Comparison of ENCODE assay signal across 17 cellular contexts in the genomic region with DNA sequence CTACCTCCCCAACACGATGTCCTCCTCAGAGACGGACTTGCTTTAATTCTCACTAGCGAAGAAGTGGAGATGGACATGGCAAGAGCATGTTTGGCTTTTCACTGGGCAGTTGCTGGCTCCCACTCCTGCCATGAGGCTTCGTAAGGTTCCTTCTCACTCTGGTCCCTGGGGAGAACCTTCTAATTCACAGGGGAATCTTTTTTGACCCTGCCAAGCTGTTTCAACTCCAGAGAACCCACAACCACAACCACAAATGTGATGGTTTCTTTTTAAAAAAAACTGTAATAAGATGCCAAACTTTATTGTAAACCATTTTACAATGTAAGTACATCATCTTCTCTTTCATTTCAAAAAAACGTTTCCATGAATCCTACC. TPM values are rescaled to one million over a fixed set of nuclear protein-coding genes. Genes with fewer than 3 reads are reported as not detected.
"Had no signal": no experiment of that assay in that cellular context is flagged by ENCODE, and none has a peak within 500 bp of the region (broad histone marks: within the 10 kb centered on the region; RNA-seq: fewer than 3 reads in every experiment).

No MANE protein-coding gene starts in this region.

- H3K4me3 Mint-ChIP-seq: naive thymus-derived CD8-positive, alpha-beta T cell had no signal

- H3K4me3 ChIP-seq: adrenal gland, mucosa of descending colon, right lobe of liver had no signal

- H3K27me3 Mint-ChIP-seq: naive thymus-derived CD8-positive, alpha-beta T cell; progenitor cell of endocrine pancreas had no signal

- H3K27me3 ChIP-seq: adrenal gland, right lobe of liver, stomach had no signal

- H3K9me3 ChIP-seq: adrenal gland, mucosa of descending colon, right lobe of liver, stomach had no signal

- H3K9me3 Mint-ChIP-seq: activated T-helper 2 cell treated with anti-CD3 and anti-CD28 coated beads, Interferon-gamma antibody, Interleukin-2, Interleukin-4, amounts not matched to agents 10 μg/mL and 5 μg/mL and 100 μg/mL, durations not matched to agents 14 hours and 24 hours and 36 hours; naive thymus-derived CD8-positive, alpha-beta T cell had no signal

- H3K27ac Mint-ChIP-seq: activated T-helper 2 cell treated with anti-CD3 and anti-CD28 coated beads, Interferon-gamma antibody, Interleukin-2, Interleukin-4, amounts not matched to agents 10 μg/mL and 5 μg/mL and 100 μg/mL, durations not matched to agents 14 hours and 24 hours and 36 hours; progenitor cell of endocrine pancreas had no signal

- H3K27ac ChIP-seq: right lobe of liver had no signal

- DNase-seq: activated CD4-positive, alpha-beta T cell treated with anti-CD3 and anti-CD28 coated beads, Interleukin-2, amount 50 U/mL, for 4 hours; activated naive CD4-positive, alpha-beta T cell treated with anti-CD3 and anti-CD28 coated beads, Interleukin-2, amount 50 U/mL, for 16 hours; activated T-cell treated with anti-CD3 and anti-CD28 coated beads, Interleukin-2, amount 50 U/mL, for 1 hour; adrenal gland; central memory CD4-positive, alpha-beta T cell; cortex of kidney; effector CD8-positive, alpha-beta T cell; islet precursor cell; mucosa of descending colon; naive thymus-derived CD8-positive, alpha-beta T cell; occipital lobe; stimulated activated CD4-positive, alpha-beta T cell treated with anti-CD3 and anti-CD28 coated beads, Interleukin-1b, Interleukin-23, amount 100 ng/mL, for 48 hours; stomach had no signal

RNA-seq across cellular contexts. Expression of a gene that starts 1.6 kb away (rescaled TPM):
- total RNA-seq: frontal cortex, occipital lobe, progenitor cell of endocrine pancreas had no signal

RNA-seq across cellular contexts. Expression of a gene that starts 41.9 kb away (rescaled TPM):
- total RNA-seq: activated T-helper 2 cell treated with anti-CD3 and anti-CD28 coated beads, Interferon-gamma antibody, Interleukin-2, Interleukin-4, amounts not matched to agents 10 μg/mL and 5 μg/mL and 100 μg/mL, durations not matched to agents 14 hours and 24 hours and 36 hours; frontal cortex; naive thymus-derived CD8-positive, alpha-beta T cell had no signal

RNA-seq across cellular contexts. Expression of a gene that starts 59.1 kb away (rescaled TPM):
- total RNA-seq: activated T-helper 2 cell treated with anti-CD3 and anti-CD28 coated beads, Interferon-gamma antibody, Interleukin-2, Interleukin-4, amounts not matched to agents 10 μg/mL and 5 μg/mL and 100 μg/mL, durations not matched to agents 14 hours and 24 hours and 36 hours; frontal cortex; mucosa of descending colon; naive thymus-derived CD8-positive, alpha-beta T cell; stomach had no signal
